Comparison of ENCODE assay signal across 24 cellular contexts in genomic region chr5:56511442-56511841, GRCh38.
DNase-seq lines count a peak whose midpoint lies in the region; ATAC-seq and TF ChIP-seq lines count a peak whose summit lies in the region.
"Had no signal": no experiment of that assay in that cellular context is flagged by ENCODE, and none has a peak within 500 bp of the region (broad histone marks: within the 10 kb centered on the region; RNA-seq: fewer than 3 reads in every experiment).

No MANE protein-coding gene starts in this region.

- H2BK15ac ChIP-seq in IMR-90 (ENCODE audit: low read depth, low read length) (no peak overlapping the region), mesenchymal stem cell (ENCODE audit: low read depth, poor library complexity, severe bottlenecking) (no peak overlapping the region)

- WGBS in heart right ventricle, 2 donors, result 92 to 94% methylated on average over 2 of the region's 2 CpGs
- no CpG with 5 or more reads among the region's 2 CpGs for WGBS in IMR-90 (ENCODE audit: extremely low coverage in 2 of 2, insufficient read length in 1 of 2), 2 experiments
- 95% methylated on average over 2 of the region's 2 CpGs for WGBS in mesenchymal stem cell

- H4K91ac ChIP-seq in IMR-90 (ENCODE audit: insufficient read depth, low read depth, low read length) (no peak overlapping the region), mesenchymal stem cell (ENCODE audit: low read length) (peak overlapping the region; percentile 23)

- H2BK120ac ChIP-seq in IMR-90 (ENCODE audit: low read depth, low read length), result no peak overlapping the region
- H2BK120ac ChIP-seq in mesenchymal stem cell (ENCODE audit: low read depth, low read length), result no peak overlapping the region

- H3K79me1 ChIP-seq in IMR-90 (ENCODE audit: low read depth in 1 of 2, low read length in 2 of 2) (no peaks in the 10 kb centered on the region), mesenchymal stem cell (replicated peaks; ENCODE audit: low read length, poor library complexity, severe bottlenecking) (no peaks in the 10 kb centered on the region)

- no peaks in the 10 kb centered on the region for H4K20me1 ChIP-seq in IMR-90 (ENCODE audit: insufficient read depth, low read length)
- H4K20me1 ChIP-seq: BLaER1 had no signal

- H2AK5ac ChIP-seq in IMR-90 (ENCODE audit: low read depth, low read length) (no peak overlapping the region), mesenchymal stem cell (ENCODE audit: low read length, severe bottlenecking) (no peak overlapping the region)

- H3K4me1 ChIP-seq in left ventricle myocardium inferior (peaks cover 43% of the 10 kb centered on the region), heart right ventricle (peaks cover 3 to 53% (median 28%) of the 10 kb centered on the region in 9 donors), IMR-90 (ENCODE audit: control insufficient read depth, insufficient read depth, low read length) (peaks cover 4% of the 10 kb centered on the region; the same call in 1 of the 2 replicates), mesenchymal stem cell (ENCODE audit: control insufficient read depth, insufficient read depth, low read depth, low read length) (peaks cover 13% of the 10 kb centered on the region)

- H2AFZ ChIP-seq in IMR-90 (replicated peaks; ENCODE audit: low read length, poor library complexity) (no peak overlapping the region), mesenchymal stem cell (ENCODE audit: low read depth, low read length) (no peak overlapping the region)

- TF ChIP-seq CTCF in left ventricle myocardium inferior (IDR thresholded peaks at IDR 0.05; ENCODE audit: borderline replicate concordance) (no peak), heart right ventricle (IDR thresholded peaks at IDR 0.05) (no peak), IMR-90 (conservative IDR thresholded peaks at IDR 0.05; ENCODE audit: low read depth, low read length) (no peak)

- H2AK9ac ChIP-seq in IMR-90 (replicated peaks; ENCODE audit: low read depth, low read length, poor library complexity), result no peak overlapping the region

- H4K8ac ChIP-seq in IMR-90 (ENCODE audit: low read depth in 2 of 2, low read length in 2 of 2) (no peak overlapping the region), mesenchymal stem cell (ENCODE audit: low read length) (no peak overlapping the region)

- H3K4ac ChIP-seq in IMR-90 (ENCODE audit: low read depth, low read length) (no peak overlapping the region), mesenchymal stem cell (ENCODE audit: low read depth in 1 of 2, low read length in 2 of 2) (no peak overlapping the region)

- no peak for TF ChIP-seq RAD21 in IMR-90 (IDR thresholded peaks at IDR 0.05; ENCODE audit: low read length)

- no peak overlapping the region for H3K23ac ChIP-seq in IMR-90 (ENCODE audit: low read depth, low read length)
- H3K23ac ChIP-seq in mesenchymal stem cell (ENCODE audit: low read length in 2 of 2), result no peak overlapping the region

- H3K4me3 ChIP-seq in left ventricle myocardium inferior, result no peak overlapping the region
- H3K4me3 ChIP-seq in heart right ventricle, result no peak overlapping the region
- H3K4me3 ChIP-seq in IMR-90 (ENCODE audit: insufficient read depth, low read depth, low read length), result no peak overlapping the region
- H3K4me3 ChIP-seq in mesenchymal stem cell (ENCODE audit: insufficient read depth in 1 of 2, low read depth in 1 of 2, low read length in 2 of 2), result no peak overlapping the region
- H3K4me3 ChIP-seq: BLaER1, GM12878 had no signal

- intact Hi-C loops in left ventricle myocardium inferior (cut with micrococcal nuclease), result no loop called here
- intact Hi-C loops in heart right ventricle (cut with DNase I), result loop anchor here in 1 of 10 donors (5.0 kb wide), 1 partner anchor 76 kb away; no protein-coding TSS in a partner anchor
- intact Hi-C loops in IMR-90 (cut with micrococcal nuclease), result no loop called here

- in situ Hi-C loops in IMR-90 (cut with MboI; ENCODE audit: low sequenced_read_pairs) (no loop called here), SK-MEL-5 (cut with HindIII; ENCODE audit: low pct_unique_long_range_greater_than_20kb, low sequenced_read_pairs) (no loop called here)

- H3K9me3 ChIP-seq in left ventricle myocardium inferior (replicated peaks) (no peaks in the 10 kb centered on the region), heart right ventricle (no peaks in the 10 kb centered on the region), IMR-90 (ENCODE audit: control insufficient read depth, insufficient read depth, low read length) (no peaks in the 10 kb centered on the region), mesenchymal stem cell (ENCODE audit: control insufficient read depth, low read length) (no peaks in the 10 kb centered on the region)
- H3K9me3 ChIP-seq: BE2C, BLaER1 had no signal

- 0 out of 2 replicates have a peak overlapping the region, but pooled peaks have one; percentile 16 for H3K14ac ChIP-seq in IMR-90 (replicated peaks; ENCODE audit: low read depth, low read length)
- no peak overlapping the region for H3K14ac ChIP-seq in mesenchymal stem cell (ENCODE audit: low read length in 2 of 2)

- H3K4me2 ChIP-seq in IMR-90 (ENCODE audit: low read depth, low read length) (no peak overlapping the region), mesenchymal stem cell (ENCODE audit: low read length, poor library complexity, severe bottlenecking) (no peak overlapping the region)
- H3K4me2 ChIP-seq: BLaER1 had no signal

- H4K5ac ChIP-seq in IMR-90 (ENCODE audit: low read depth, low read length), result no peak overlapping the region

- H3K9me1 ChIP-seq in IMR-90 (ENCODE audit: insufficient read depth, low read length), result peaks cover 7% of the 10 kb centered on the region; the same call in 1 of the 2 replicates

- H3K36me3 ChIP-seq in left ventricle myocardium inferior (no peaks in the 10 kb centered on the region), heart right ventricle (no peaks in the 10 kb centered on the region), IMR-90 (ENCODE audit: control insufficient read depth, insufficient read depth, low read length) (no peaks in the 10 kb centered on the region), mesenchymal stem cell (ENCODE audit: control insufficient read depth in 1 of 2, insufficient read depth in 2 of 2, low read depth in 1 of 2, low read length in 2 of 2) (no peaks in the 10 kb centered on the region)
- H3K36me3 ChIP-seq: BE2C, BLaER1 had no signal

- H3K18ac ChIP-seq in IMR-90 (ENCODE audit: low read depth, low read length), result no peak overlapping the region
- H3K18ac ChIP-seq in mesenchymal stem cell (ENCODE audit: low read depth in 1 of 2, low read length in 2 of 2), result no peak overlapping the region

- ATAC-seq in heart right ventricle (no peak), IMR-90 (ENCODE audit: low read depth) (no peak)
- ATAC-seq: GM12878 had no signal

- CTCF ChIA-PET in IMR-90 (lab: Yijun Ruan, JAX), result no interaction called here

- POLR2A ChIA-PET in IMR-90 (lab: Charles Lee; ENCODE audit: unreplicated experiment), result no interaction called here

- DNase-seq in left ventricle myocardium inferior, result no peak
- no peak for DNase-seq in heart right ventricle
- no peak for DNase-seq in IMR-90
- peak; percentile 14 for DNase-seq in SK-MEL-5 (ENCODE audit: low read depth, low spot score)
- no peak for DNase-seq in mesenchymal stem cell
- no peak for DNase-seq in T1000 (lab: John Stamatoyannopoulos, UW)
- DNase-seq in UCSD-AML1 (lab: John Stamatoyannopoulos, UW; ENCODE audit: unreplicated experiment), result no peak
- DNase-seq: 8988T; ACHN; BE2C; C1 segment of cervical spinal cord; CD4-positive, alpha-beta memory T cell; CD4-positive, CD25-positive, alpha-beta regulatory T cell; CD8-positive, alpha-beta memory T cell; COR-L47; DMS 273 treated with DMSO at 0.1 percent for 48 hours; DMS153; DMS53; DMS79; DND-41; EL; GDM1 had no signal

- no peak overlapping the region for H3K56ac ChIP-seq in IMR-90 (ENCODE audit: extremely low read depth, insufficient read depth, low read length)

- dilution Hi-C loops in IMR-90 (cut with HindIII; ENCODE audit: low sequenced_read_pairs, unreplicated experiment), result no loop called here

- TF ChIP-seq POLR2A in IMR-90 (IDR thresholded peaks at IDR 0.05; ENCODE audit: low read depth, low read length), result no peak

- no peak overlapping the region for H2BK12ac ChIP-seq in mesenchymal stem cell (ENCODE audit: low read length in 2 of 2)

- H3K27ac ChIP-seq in left ventricle myocardium inferior (replicated peaks), result peak overlapping the region; percentile 53
- peak overlapping the region in 4 of 10 donors; percentile 10 to 33 (median 21) for H3K27ac ChIP-seq in heart right ventricle
- no peak overlapping the region for H3K27ac ChIP-seq in IMR-90 (ENCODE audit: insufficient read depth, low read length)
- H3K27ac ChIP-seq in mesenchymal stem cell (ENCODE audit: low read length, poor library complexity, severe bottlenecking), result no peak overlapping the region
- H3K27ac ChIP-seq: BLaER1 had no signal

- BruUV-seq in IMR-90 (replicated peaks; lab: Mats Ljungman, UMichigan), result no TSS peak

- no peaks in the 10 kb centered on the region for H3K27me3 ChIP-seq in left ventricle myocardium inferior (ENCODE audit: low read depth)
- no peaks in the 10 kb centered on the region for H3K27me3 ChIP-seq in heart right ventricle
- H3K27me3 ChIP-seq in IMR-90 (ENCODE audit: control insufficient read depth, insufficient read depth, low read length), result no peaks in the 10 kb centered on the region
- no peaks in the 10 kb centered on the region for H3K27me3 ChIP-seq in mesenchymal stem cell (ENCODE audit: control insufficient read depth in 1 of 2, insufficient read depth in 1 of 2, low read length in 2 of 2)
- H3K27me3 ChIP-seq: BE2C, BLaER1 had no signal

- H3K9ac ChIP-seq in IMR-90 (ENCODE audit: low read depth, low read length) (no peak overlapping the region), mesenchymal stem cell (ENCODE audit: low read length) (no peak overlapping the region)
- H3K9ac ChIP-seq: BLaER1 had no signal

- H2BK5ac ChIP-seq in IMR-90 (ENCODE audit: low read depth, low read length, poor library complexity, severe bottlenecking) (no peak overlapping the region), mesenchymal stem cell (ENCODE audit: low read depth, low read length, poor library complexity, severe bottlenecking) (no peak overlapping the region)

- H2BK20ac ChIP-seq in IMR-90 (ENCODE audit: low read depth, low read length), result no peak overlapping the region

TF ChIP-seq in IMR-90, 13 proteins besides CTCF, POLR2A, EP300 and RAD21:
- no peak for TF ChIP-seq MXI1 (IDR thresholded peaks at IDR 0.05; ENCODE audit: borderline replicate concordance, low read depth, low read length)
- TF ChIP-seq NFE2L2 (IDR thresholded peaks at IDR 0.05; ENCODE audit: low read depth, low read length), result no peak
- no peak for TF ChIP-seq FOS (IDR thresholded peaks at IDR 0.05; ENCODE audit: low read depth, low read length)
- no peak for TF ChIP-seq MAFK (IDR thresholded peaks at IDR 0.05; ENCODE audit: low read depth, low read length)
- no peak for TF ChIP-seq RFX5 (IDR thresholded peaks at IDR 0.05; ENCODE audit: low read depth, low read length)
